Comparison of ENCODE assay signal across 1 cellular context in genomic region chr17:80432961-80433550, GRCh38.
TF ChIP-seq lines count a peak whose summit lies in the region.

No MANE protein-coding gene starts in this region.

TF ChIP-seq in IMR-90, 13 proteins besides CTCF, POLR2A, EP300 and RAD21 (continued from another document):
- TF ChIP-seq ELK1 (IDR thresholded peaks at IDR 0.05; ENCODE audit: borderline replicate concordance, low read depth, low read length) (no peak), MXI1 (IDR thresholded peaks at IDR 0.05; ENCODE audit: borderline replicate concordance, low read depth, low read length) (no peak), SMC3 (IDR thresholded peaks at IDR 0.05; ENCODE audit: low read depth, low read length) (no peak), CEBPB (IDR thresholded peaks at IDR 0.05; ENCODE audit: low read depth, low read length) (no peak), CHD1 (IDR thresholded peaks at IDR 0.05; ENCODE audit: low read depth, low read length) (no peak), USF2 (IDR thresholded peaks at IDR 0.05; ENCODE audit: low read depth, low read length) (no peak)
